Comparison of ENCODE assay signal across 21 cellular contexts in genomic region chr16:55189975-55190636, GRCh38.
"Had no signal": no experiment of that assay in that cellular context is flagged by ENCODE, and none has a peak within 500 bp of the region (broad histone marks: within the 10 kb centered on the region; RNA-seq: fewer than 3 reads in every experiment).

No MANE protein-coding gene starts in this region.

- H3K27ac ChIP-seq: esophagus squamous epithelium, ovary, psoas muscle, right lobe of liver, suprapubic skin, transverse colon, uterus had no signal

- H3K4me3 ChIP-seq: esophagus squamous epithelium, mucosa of descending colon, ovary, psoas muscle, right lobe of liver, suprapubic skin, transverse colon, uterus had no signal

- H3K4me1 Mint-ChIP-seq: activated B cell treated with CpG ODN at 0.5 μM for 24 hours; memory B cell; naive B cell; stimulated activated naive CD8-positive, alpha-beta T cell treated with anti-CD3 and anti-CD28 coated beads, Interleukin-15, amount 100 ng/mL, for 72 hours had no signal

- H3K27me3 Mint-ChIP-seq: memory B cell had no signal

- H3K36me3 ChIP-seq: esophagus squamous epithelium, ovary, right lobe of liver, suprapubic skin, transverse colon, uterus had no signal

- H3K27ac Mint-ChIP-seq: activated B cell treated with CpG ODN at 0.5 μM for 24 hours; activated CD4-positive, alpha-beta memory T cell treated with anti-CD3 and anti-CD28 coated beads for 36 hours; activated naive CD8-positive, alpha-beta T cell; memory B cell; naive B cell; stimulated activated naive CD8-positive, alpha-beta T cell treated with anti-CD3 and anti-CD28 coated beads, Interleukin-15, amount 100 ng/mL, for 72 hours; T-helper 2 cell treated with Interferon-gamma antibody and Interleukin-4, amounts not matched to agents 5 μg/mL and 100 μg/mL, for 36 hours had no signal

- H3K4me3 Mint-ChIP-seq: activated B cell treated with CpG ODN at 0.5 μM for 24 hours; activated CD4-positive, alpha-beta memory T cell treated with anti-CD3 and anti-CD28 coated beads for 36 hours; activated naive CD8-positive, alpha-beta T cell; memory B cell; naive B cell; stimulated activated naive CD8-positive, alpha-beta T cell treated with anti-CD3 and anti-CD28 coated beads, Interleukin-15, amount 100 ng/mL, for 72 hours; T-helper 2 cell treated with Interferon-gamma antibody and Interleukin-4, amounts not matched to agents 5 μg/mL and 100 μg/mL, for 36 hours had no signal

- H3K36me3 Mint-ChIP-seq: activated CD4-positive, alpha-beta memory T cell treated with anti-CD3 and anti-CD28 coated beads for 36 hours; activated naive CD8-positive, alpha-beta T cell; memory B cell; naive B cell had no signal

- DNase-seq: activated B cell treated with CpG ODN at 0.5 μM for 24 hours; activated CD4-positive, alpha-beta memory T cell treated with anti-CD3 and anti-CD28 coated beads for 36 hours; activated CD4-positive, alpha-beta T cell treated with anti-CD3 and anti-CD28 coated beads for 4 hours; activated T-cell treated with anti-CD3 and anti-CD28 coated beads for 4 hours; cerebellar nuclear complex; effector memory CD4-positive, alpha-beta T cell; esophagus squamous epithelium; mucosa of descending colon; naive B cell; ovary; psoas muscle; right lobe of liver; small intestine; stimulated activated CD4-positive, alpha-beta T cell treated with anti-CD3 and anti-CD28 coated beads, Interleukin-4, amount 100 ng/mL, for 1 hour; stimulated activated naive CD8-positive, alpha-beta T cell treated with anti-CD3 and anti-CD28 coated beads, Interleukin-15, amount 100 ng/mL, for 72 hours; transverse colon; uterus had no signal

- H3K9me3 Mint-ChIP-seq: activated CD4-positive, alpha-beta memory T cell treated with anti-CD3 and anti-CD28 coated beads for 36 hours; T-helper 2 cell treated with Interferon-gamma antibody and Interleukin-4, amounts not matched to agents 5 μg/mL and 100 μg/mL, for 36 hours had no signal

- H3K27me3 ChIP-seq: ovary, right lobe of liver, uterus had no signal

- H3K9me3 ChIP-seq: mucosa of descending colon, right lobe of liver, transverse colon, uterus had no signal
